Comparison of ENCODE assay signal across 1 cellular context in the genomic region with DNA sequence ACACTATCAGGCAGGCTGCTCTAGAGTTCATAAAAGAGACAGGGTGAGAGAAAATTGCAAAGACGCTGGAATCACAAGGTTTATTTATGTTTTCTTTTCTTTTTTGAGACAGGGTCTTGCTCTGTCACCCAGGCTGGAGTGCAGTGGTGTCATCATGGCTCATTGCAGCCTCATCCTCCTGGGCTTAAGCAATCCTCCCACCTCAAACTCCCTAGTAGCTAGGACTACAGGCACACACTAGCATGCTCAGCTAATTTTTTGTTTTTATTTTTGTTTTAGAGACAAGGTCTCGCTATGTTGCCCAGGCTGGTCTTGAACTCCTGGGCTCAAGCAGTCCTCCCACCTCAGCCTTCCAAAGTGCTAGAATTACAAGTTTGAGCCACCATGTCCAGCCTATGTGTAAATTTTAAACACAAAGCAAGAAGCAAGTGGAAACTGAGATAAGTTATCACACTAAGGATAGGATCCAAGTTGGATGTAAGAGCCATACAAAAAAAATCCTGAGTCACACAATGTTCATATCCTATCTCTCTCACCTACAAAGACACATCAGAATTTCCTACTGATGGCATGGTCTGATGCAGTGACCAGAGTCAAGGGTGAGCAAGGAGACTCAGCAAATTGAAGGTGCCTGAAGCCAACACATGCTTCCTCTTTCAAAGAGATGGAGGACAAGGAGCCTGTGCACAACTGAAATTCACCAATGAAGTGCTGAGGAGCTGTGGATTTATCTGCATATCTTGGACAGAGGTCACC.
A peak's percentile ranks its signal among the peaks of the same experiment; 100 is the strongest.
TF ChIP-seq lines count a peak whose summit lies in the region.

No MANE protein-coding gene starts in this region.

TF ChIP-seq in K562, 482 proteins besides CTCF, POLR2A, EP300 and RAD21 (continued from another document and continues in another):
- TF ChIP-seq, protein P1, sequence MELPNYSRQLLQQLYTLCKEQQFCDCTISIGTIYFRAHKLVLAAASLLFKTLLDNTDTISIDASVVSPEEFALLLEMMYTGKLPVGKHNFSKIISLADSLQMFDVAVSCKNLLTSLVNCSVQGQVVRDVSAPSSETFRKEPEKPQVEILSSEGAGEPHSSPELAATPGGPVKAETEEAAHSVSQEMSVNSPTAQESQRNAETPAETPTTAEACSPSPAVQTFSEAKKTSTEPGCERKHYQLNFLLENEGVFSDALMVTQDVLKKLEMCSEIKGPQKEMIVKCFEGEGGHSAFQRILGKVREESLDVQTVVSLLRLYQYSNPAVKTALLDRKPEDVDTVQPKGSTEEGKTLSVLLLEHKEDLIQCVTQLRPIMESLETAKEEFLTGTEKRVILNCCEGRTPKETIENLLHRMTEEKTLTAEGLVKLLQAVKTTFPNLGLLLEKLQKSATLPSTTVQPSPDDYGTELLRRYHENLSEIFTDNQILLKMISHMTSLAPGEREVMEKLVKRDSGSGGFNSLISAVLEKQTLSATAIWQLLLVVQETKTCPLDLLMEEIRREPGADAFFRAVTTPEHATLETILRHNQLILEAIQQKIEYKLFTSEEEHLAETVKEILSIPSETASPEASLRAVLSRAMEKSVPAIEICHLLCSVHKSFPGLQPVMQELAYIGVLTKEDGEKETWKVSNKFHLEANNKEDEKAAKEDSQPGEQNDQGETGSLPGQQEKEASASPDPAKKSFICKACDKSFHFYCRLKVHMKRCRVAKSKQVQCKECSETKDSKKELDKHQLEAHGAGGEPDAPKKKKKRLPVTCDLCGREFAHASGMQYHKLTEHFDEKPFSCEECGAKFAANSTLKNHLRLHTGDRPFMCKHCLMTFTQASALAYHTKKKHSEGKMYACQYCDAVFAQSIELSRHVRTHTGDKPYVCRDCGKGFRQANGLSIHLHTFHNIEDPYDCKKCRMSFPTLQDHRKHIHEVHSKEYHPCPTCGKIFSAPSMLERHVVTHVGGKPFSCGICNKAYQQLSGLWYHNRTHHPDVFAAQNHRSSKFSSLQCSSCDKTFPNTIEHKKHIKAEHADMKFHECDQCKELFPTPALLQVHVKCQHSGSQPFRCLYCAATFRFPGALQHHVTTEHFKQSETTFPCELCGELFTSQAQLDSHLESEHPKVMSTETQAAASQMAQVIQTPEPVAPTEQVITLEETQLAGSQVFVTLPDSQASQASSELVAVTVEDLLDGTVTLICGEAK (IDR thresholded peaks at IDR 0.05), result no peak
- TF ChIP-seq, protein P1 (CRISPR knock-in tag; IDR thresholded peaks at IDR 0.05), result no peak
- TF ChIP-seq ZNF408 (CRISPR knock-in tag; IDR thresholded peaks at IDR 0.05; ENCODE audit: low read depth) (no peak), FOXJ2 (tag; IDR thresholded peaks at IDR 0.05) (no peak), BDP1 (IDR thresholded peaks at IDR 0.05; ENCODE audit: insufficient read depth, insufficient read length) (no peak), ZNF134 (CRISPR knock-in tag; conservative IDR thresholded peaks at IDR 0.05) (no peak), ZNF253 (CRISPR knock-in tag; conservative IDR thresholded peaks at IDR 0.05) (no peak), CBX5 (IDR thresholded peaks at IDR 0.05; ENCODE audit: borderline replicate concordance, low read depth) (no peak), TRIM28 (IDR thresholded peaks at IDR 0.05) (no peak), ZNF785 (CRISPR knock-in tag; IDR thresholded peaks at IDR 0.05) (no peak), NFRKB (IDR thresholded peaks at IDR 0.05; ENCODE audit: low read depth) (no peak), ERF (CRISPR knock-in tag; IDR thresholded peaks at IDR 0.05) (no peak), PML (IDR thresholded peaks at IDR 0.05; ENCODE audit: low read length) (no peak), L3MBTL2 (IDR thresholded peaks at IDR 0.05) (peak; percentile 51; the same call in 1 of the 2 replicates), CCNT2 (IDR thresholded peaks at IDR 0.05; ENCODE audit: borderline replicate concordance, extremely low read depth, insufficient read length, low read depth, low read length) (no peak), ZNF445 (CRISPR knock-in tag; IDR thresholded peaks at IDR 0.05; ENCODE audit: low read depth) (no peak), KDM5B (IDR thresholded peaks at IDR 0.05; ENCODE audit: insufficient replicate concordance, low read depth, low read length) (no peak), TGIF2 (CRISPR knock-in tag; IDR thresholded peaks at IDR 0.05) (no peak), MEF2A (IDR thresholded peaks at IDR 0.05; ENCODE audit: control insufficient read depth, low read depth, low read length) (no peak), PHB (CRISPR knock-in tag; IDR thresholded peaks at IDR 0.05) (no peak), TCF7 (IDR thresholded peaks at IDR 0.05; ENCODE audit: borderline replicate concordance) (no peak), MECOM (CRISPR knock-in tag; IDR thresholded peaks at IDR 0.05) (no peak), TAF7 (tag; IDR thresholded peaks at IDR 0.05) (no peak)
- TF ChIP-seq, protein P2, sequence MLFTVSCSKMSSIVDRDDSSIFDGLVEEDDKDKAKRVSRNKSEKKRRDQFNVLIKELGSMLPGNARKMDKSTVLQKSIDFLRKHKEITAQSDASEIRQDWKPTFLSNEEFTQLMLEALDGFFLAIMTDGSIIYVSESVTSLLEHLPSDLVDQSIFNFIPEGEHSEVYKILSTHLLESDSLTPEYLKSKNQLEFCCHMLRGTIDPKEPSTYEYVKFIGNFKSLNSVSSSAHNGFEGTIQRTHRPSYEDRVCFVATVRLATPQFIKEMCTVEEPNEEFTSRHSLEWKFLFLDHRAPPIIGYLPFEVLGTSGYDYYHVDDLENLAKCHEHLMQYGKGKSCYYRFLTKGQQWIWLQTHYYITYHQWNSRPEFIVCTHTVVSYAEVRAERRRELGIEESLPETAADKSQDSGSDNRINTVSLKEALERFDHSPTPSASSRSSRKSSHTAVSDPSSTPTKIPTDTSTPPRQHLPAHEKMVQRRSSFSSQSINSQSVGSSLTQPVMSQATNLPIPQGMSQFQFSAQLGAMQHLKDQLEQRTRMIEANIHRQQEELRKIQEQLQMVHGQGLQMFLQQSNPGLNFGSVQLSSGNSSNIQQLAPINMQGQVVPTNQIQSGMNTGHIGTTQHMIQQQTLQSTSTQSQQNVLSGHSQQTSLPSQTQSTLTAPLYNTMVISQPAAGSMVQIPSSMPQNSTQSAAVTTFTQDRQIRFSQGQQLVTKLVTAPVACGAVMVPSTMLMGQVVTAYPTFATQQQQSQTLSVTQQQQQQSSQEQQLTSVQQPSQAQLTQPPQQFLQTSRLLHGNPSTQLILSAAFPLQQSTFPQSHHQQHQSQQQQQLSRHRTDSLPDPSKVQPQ (CRISPR knock-in tag; IDR thresholded peaks at IDR 0.05; ENCODE audit: borderline replicate concordance), result no peak
- TF ChIP-seq, protein P3, sequence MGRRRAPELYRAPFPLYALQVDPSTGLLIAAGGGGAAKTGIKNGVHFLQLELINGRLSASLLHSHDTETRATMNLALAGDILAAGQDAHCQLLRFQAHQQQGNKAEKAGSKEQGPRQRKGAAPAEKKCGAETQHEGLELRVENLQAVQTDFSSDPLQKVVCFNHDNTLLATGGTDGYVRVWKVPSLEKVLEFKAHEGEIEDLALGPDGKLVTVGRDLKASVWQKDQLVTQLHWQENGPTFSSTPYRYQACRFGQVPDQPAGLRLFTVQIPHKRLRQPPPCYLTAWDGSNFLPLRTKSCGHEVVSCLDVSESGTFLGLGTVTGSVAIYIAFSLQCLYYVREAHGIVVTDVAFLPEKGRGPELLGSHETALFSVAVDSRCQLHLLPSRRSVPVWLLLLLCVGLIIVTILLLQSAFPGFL (CRISPR knock-in tag; IDR thresholded peaks at IDR 0.05), result no peak
- TF ChIP-seq, protein P4, sequence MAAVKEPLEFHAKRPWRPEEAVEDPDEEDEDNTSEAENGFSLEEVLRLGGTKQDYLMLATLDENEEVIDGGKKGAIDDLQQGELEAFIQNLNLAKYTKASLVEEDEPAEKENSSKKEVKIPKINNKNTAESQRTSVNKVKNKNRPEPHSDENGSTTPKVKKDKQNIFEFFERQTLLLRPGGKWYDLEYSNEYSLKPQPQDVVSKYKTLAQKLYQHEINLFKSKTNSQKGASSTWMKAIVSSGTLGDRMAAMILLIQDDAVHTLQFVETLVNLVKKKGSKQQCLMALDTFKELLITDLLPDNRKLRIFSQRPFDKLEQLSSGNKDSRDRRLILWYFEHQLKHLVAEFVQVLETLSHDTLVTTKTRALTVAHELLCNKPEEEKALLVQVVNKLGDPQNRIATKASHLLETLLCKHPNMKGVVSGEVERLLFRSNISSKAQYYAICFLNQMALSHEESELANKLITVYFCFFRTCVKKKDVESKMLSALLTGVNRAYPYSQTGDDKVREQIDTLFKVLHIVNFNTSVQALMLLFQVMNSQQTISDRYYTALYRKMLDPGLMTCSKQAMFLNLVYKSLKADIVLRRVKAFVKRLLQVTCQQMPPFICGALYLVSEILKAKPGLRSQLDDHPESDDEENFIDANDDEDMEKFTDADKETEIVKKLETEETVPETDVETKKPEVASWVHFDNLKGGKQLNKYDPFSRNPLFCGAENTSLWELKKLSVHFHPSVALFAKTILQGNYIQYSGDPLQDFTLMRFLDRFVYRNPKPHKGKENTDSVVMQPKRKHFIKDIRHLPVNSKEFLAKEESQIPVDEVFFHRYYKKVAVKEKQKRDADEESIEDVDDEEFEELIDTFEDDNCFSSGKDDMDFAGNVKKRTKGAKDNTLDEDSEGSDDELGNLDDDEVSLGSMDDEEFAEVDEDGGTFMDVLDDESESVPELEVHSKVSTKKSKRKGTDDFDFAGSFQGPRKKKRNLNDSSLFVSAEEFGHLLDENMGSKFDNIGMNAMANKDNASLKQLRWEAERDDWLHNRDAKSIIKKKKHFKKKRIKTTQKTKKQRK (IDR thresholded peaks at IDR 0.05; ENCODE audit: borderline replicate concordance, low read depth, low read length), result no peak
- TF ChIP-seq, protein P5, sequence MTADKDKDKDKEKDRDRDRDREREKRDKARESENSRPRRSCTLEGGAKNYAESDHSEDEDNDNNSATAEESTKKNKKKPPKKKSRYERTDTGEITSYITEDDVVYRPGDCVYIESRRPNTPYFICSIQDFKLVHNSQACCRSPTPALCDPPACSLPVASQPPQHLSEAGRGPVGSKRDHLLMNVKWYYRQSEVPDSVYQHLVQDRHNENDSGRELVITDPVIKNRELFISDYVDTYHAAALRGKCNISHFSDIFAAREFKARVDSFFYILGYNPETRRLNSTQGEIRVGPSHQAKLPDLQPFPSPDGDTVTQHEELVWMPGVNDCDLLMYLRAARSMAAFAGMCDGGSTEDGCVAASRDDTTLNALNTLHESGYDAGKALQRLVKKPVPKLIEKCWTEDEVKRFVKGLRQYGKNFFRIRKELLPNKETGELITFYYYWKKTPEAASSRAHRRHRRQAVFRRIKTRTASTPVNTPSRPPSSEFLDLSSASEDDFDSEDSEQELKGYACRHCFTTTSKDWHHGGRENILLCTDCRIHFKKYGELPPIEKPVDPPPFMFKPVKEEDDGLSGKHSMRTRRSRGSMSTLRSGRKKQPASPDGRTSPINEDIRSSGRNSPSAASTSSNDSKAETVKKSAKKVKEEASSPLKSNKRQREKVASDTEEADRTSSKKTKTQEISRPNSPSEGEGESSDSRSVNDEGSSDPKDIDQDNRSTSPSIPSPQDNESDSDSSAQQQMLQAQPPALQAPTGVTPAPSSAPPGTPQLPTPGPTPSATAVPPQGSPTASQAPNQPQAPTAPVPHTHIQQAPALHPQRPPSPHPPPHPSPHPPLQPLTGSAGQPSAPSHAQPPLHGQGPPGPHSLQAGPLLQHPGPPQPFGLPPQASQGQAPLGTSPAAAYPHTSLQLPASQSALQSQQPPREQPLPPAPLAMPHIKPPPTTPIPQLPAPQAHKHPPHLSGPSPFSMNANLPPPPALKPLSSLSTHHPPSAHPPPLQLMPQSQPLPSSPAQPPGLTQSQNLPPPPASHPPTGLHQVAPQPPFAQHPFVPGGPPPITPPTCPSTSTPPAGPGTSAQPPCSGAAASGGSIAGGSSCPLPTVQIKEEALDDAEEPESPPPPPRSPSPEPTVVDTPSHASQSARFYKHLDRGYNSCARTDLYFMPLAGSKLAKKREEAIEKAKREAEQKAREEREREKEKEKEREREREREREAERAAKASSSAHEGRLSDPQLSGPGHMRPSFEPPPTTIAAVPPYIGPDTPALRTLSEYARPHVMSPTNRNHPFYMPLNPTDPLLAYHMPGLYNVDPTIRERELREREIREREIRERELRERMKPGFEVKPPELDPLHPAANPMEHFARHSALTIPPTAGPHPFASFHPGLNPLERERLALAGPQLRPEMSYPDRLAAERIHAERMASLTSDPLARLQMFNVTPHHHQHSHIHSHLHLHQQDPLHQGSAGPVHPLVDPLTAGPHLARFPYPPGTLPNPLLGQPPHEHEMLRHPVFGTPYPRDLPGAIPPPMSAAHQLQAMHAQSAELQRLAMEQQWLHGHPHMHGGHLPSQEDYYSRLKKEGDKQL (CRISPR knock-in tag; IDR thresholded peaks at IDR 0.05; ENCODE audit: borderline replicate concordance), result no peak
